17 cellular contexts compared by ENCODE assay signal in the genomic region with DNA sequence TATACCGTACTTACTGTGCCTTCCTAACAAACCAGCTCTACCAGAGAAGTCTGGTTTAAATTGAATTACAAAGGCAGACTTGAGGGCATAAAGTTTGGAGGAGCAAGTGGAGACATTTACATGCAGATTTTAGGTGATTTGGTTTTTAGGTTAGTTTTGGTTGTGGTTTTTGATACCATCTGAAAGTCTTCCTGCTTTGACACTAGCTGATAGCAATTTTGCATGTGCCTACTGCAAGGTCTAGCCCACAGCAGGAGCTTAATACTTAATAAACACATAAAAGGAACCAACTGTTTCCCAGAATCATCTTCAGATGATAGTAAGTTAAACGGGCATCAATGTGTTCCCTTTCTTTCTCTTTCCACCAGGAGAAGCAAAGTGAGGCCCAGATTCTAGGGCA. TPM values are rescaled to one million over a fixed set of nuclear protein-coding genes. Genes with fewer than 3 reads are reported as not detected.
DNase-seq lines count a peak whose midpoint lies in the region; ATAC-seq and TF ChIP-seq lines count a peak whose summit lies in the region.
"Had no signal": no experiment of that assay in that cellular context is flagged by ENCODE, and none has a peak within 500 bp of the region (broad histone marks: within the 10 kb centered on the region; RNA-seq: fewer than 3 reads in every experiment).

No MANE protein-coding gene starts in this region.

- no peak overlapping the region for H3K4me2 ChIP-seq in IMR-90 (ENCODE audit: low read depth, low read length)
- H3K4me2 ChIP-seq: GM23338 had no signal

- H2BK20ac ChIP-seq in IMR-90 (ENCODE audit: low read depth, low read length): peak overlapping the region; percentile 38; the same call in 1 of the 2 replicates

- peak overlapping the region; percentile 26; the same call in 1 of the 2 replicates for H2BK120ac ChIP-seq in IMR-90 (ENCODE audit: low read depth, low read length)

- H4K8ac ChIP-seq in IMR-90 (ENCODE audit: low read depth in 2 of 2, low read length in 2 of 2): no peak overlapping the region

- H2AFZ ChIP-seq in IMR-90 (replicated peaks; ENCODE audit: low read length, poor library complexity): no peak overlapping the region
- H2AFZ ChIP-seq: GM23338 had no signal

- dilution Hi-C loops in IMR-90 (cut with HindIII; ENCODE audit: low sequenced_read_pairs, unreplicated experiment): no loop called here

- H2BK5ac ChIP-seq in IMR-90 (ENCODE audit: low read depth, low read length, poor library complexity, severe bottlenecking): no peak overlapping the region

- no peak for TF ChIP-seq POLR2A in IMR-90 (IDR thresholded peaks at IDR 0.05; ENCODE audit: low read depth, low read length)

- peak overlapping the region; percentile 23 for H3K27ac Mint-ChIP-seq in activated naive CD8-positive, alpha-beta T cell treated with anti-CD3 and anti-CD28 coated beads, Interleukin-2, amount 10 ng/mL, durations not matched to agents 7 days and 5 days
- no peak overlapping the region for H3K27ac Mint-ChIP-seq in activated naive CD8-positive, alpha-beta T cell treated with anti-CD3 and anti-CD28 coated beads for 36 hours
- H3K27ac Mint-ChIP-seq: GM23338 had no signal

- H4K20me1 ChIP-seq in IMR-90 (ENCODE audit: insufficient read depth, low read length): no peaks in the 10 kb centered on the region

- no peaks in the 10 kb centered on the region for H3K79me1 ChIP-seq in IMR-90 (ENCODE audit: low read depth in 1 of 2, low read length in 2 of 2)

- no peaks in the 10 kb centered on the region for H3K36me3 ChIP-seq in IMR-90 (ENCODE audit: control insufficient read depth, insufficient read depth, low read length)

- peaks cover 12% of the 10 kb centered on the region for H3K4me1 ChIP-seq in IMR-90 (ENCODE audit: control insufficient read depth, insufficient read depth, low read length)

- no peak overlapping the region for H4K91ac ChIP-seq in IMR-90 (ENCODE audit: insufficient read depth, low read depth, low read length)

- in situ Hi-C loops in IMR-90 (cut with MboI; ENCODE audit: low sequenced_read_pairs): no loop called here

- CTCF ChIA-PET in IMR-90 (lab: Yijun Ruan, JAX): interaction anchor here (1.1 kb wide), 1 partner anchor 44 kb away, joined by 4 read pairs; no protein-coding TSS in a partner anchor

- no peaks in the 10 kb centered on the region for H3K9me3 Mint-ChIP-seq in activated naive CD8-positive, alpha-beta T cell treated with anti-CD3 and anti-CD28 coated beads, Interleukin-2, amount 10 ng/mL, durations not matched to agents 7 days and 5 days
- no peaks in the 10 kb centered on the region for H3K9me3 Mint-ChIP-seq in activated naive CD8-positive, alpha-beta T cell treated with anti-CD3 and anti-CD28 coated beads for 36 hours
- H3K9me3 Mint-ChIP-seq: GM23338 had no signal

- peak; percentile 60 for ATAC-seq in activated naive CD8-positive, alpha-beta T cell treated with anti-CD3 and anti-CD28 coated beads, Interleukin-2, amount 10 ng/mL, durations not matched to agents 7 days and 5 days (ENCODE audit: low read depth)
- ATAC-seq in IMR-90 (ENCODE audit: low read depth): no peak
- ATAC-seq in stimulated activated naive CD8-positive, alpha-beta T cell treated with anti-CD3 and anti-CD28 coated beads, Interleukin-15, Interleukin-2, amounts not matched to agents 100 U/mL and 50 U/mL, for 24 hours: no peak
- ATAC-seq: GM23338, HepG2 had no signal

- TF ChIP-seq CTCF in IMR-90 (conservative IDR thresholded peaks at IDR 0.05; ENCODE audit: low read depth, low read length): no peak

- no peak overlapping the region for H3K18ac ChIP-seq in IMR-90 (ENCODE audit: low read depth, low read length)

- peaks cover 2% of the 10 kb centered on the region; the same call in 1 of the 2 replicates for H3K27me3 ChIP-seq in IMR-90 (ENCODE audit: control insufficient read depth, insufficient read depth, low read length)

- intact Hi-C loops in IMR-90 (cut with micrococcal nuclease): no loop called here

- no peak overlapping the region for H2AK9ac ChIP-seq in IMR-90 (replicated peaks; ENCODE audit: low read depth, low read length, poor library complexity)

- H3K4me3 Mint-ChIP-seq in activated naive CD8-positive, alpha-beta T cell treated with anti-CD3 and anti-CD28 coated beads, Interleukin-2, amount 10 ng/mL, durations not matched to agents 7 days and 5 days: peak overlapping the region; percentile 49
- H3K4me3 Mint-ChIP-seq in activated naive CD8-positive, alpha-beta T cell treated with anti-CD3 and anti-CD28 coated beads for 36 hours: no peak overlapping the region
- H3K4me3 Mint-ChIP-seq: GM23338 had no signal

- no peak overlapping the region for H3K9ac ChIP-seq in IMR-90 (ENCODE audit: low read depth, low read length)

- TF ChIP-seq RAD21 in IMR-90 (IDR thresholded peaks at IDR 0.05; ENCODE audit: low read length): no peak

- H3K27ac ChIP-seq in IMR-90 (ENCODE audit: insufficient read depth, low read length): no peak overlapping the region

- H3K27me3 Mint-ChIP-seq in activated naive CD8-positive, alpha-beta T cell treated with anti-CD3 and anti-CD28 coated beads, Interleukin-2, amount 10 ng/mL, durations not matched to agents 7 days and 5 days: peaks cover 19% of the 10 kb centered on the region
- peaks cover 10% of the 10 kb centered on the region for H3K27me3 Mint-ChIP-seq in activated naive CD8-positive, alpha-beta T cell treated with anti-CD3 and anti-CD28 coated beads for 36 hours

- no peak overlapping the region for H4K5ac ChIP-seq in IMR-90 (ENCODE audit: low read depth, low read length)

- no peak overlapping the region for H3K4me3 ChIP-seq in IMR-90 (ENCODE audit: insufficient read depth, low read depth, low read length)
- H3K4me3 ChIP-seq: GM23338 had no signal

- 0 out of 2 replicates have a peak overlapping the region, but pooled peaks have one; percentile 44 for H2AK5ac ChIP-seq in IMR-90 (ENCODE audit: low read depth, low read length)

- BruUV-seq in IMR-90 (replicated peaks; lab: Mats Ljungman, UMichigan): no TSS peak

- POLR2A ChIA-PET in activated naive CD8-positive, alpha-beta T cell treated with anti-CD3 and anti-CD28 coated beads, Interleukin-2, amount 10 ng/mL, durations not matched to agents 7 days and 5 days (lab: Charles Lee): interaction anchor here (1.4 kb wide), 1 partner anchor 48 kb away, joined by 4 read pairs; no protein-coding TSS in a partner anchor
- POLR2A ChIA-PET in IMR-90 (lab: Charles Lee; ENCODE audit: unreplicated experiment): no interaction called here

- no peak overlapping the region for H3K14ac ChIP-seq in IMR-90 (replicated peaks; ENCODE audit: low read depth, low read length)

- peaks cover 41% of the 10 kb centered on the region for H3K4me1 Mint-ChIP-seq in activated naive CD8-positive, alpha-beta T cell treated with anti-CD3 and anti-CD28 coated beads, Interleukin-2, amount 10 ng/mL, durations not matched to agents 7 days and 5 days
- H3K4me1 Mint-ChIP-seq in activated naive CD8-positive, alpha-beta T cell treated with anti-CD3 and anti-CD28 coated beads for 36 hours: peaks cover 29% of the 10 kb centered on the region

- peak overlapping the region; percentile 13; the same call in 1 of the 2 replicates for H3K4ac ChIP-seq in IMR-90 (ENCODE audit: low read depth, low read length)

- no peaks in the 10 kb centered on the region for H3K9me3 ChIP-seq in IMR-90 (ENCODE audit: control insufficient read depth, insufficient read depth, low read length)

- H2BK15ac ChIP-seq in IMR-90 (ENCODE audit: low read depth, low read length): peak overlapping the region; percentile 77; the same call in 1 of the 3 replicates

- no peak for DNase-seq in activated naive CD8-positive, alpha-beta T cell treated with anti-CD3 and anti-CD28 coated beads, Interleukin-2, amount 10 ng/mL, durations not matched to agents 7 days and 5 days
- DNase-seq in activated naive CD8-positive, alpha-beta T cell treated with anti-CD3 and anti-CD28 coated beads for 36 hours: no peak
- DNase-seq in IMR-90 (no peak), HCEC 1CT (no peak), nucleus accumbens (lab: John Stamatoyannopoulos, UW) (no peak)
- DNase-seq in central memory CD4-positive, alpha-beta T cell: peak; percentile 13
- DNase-seq in stimulated activated naive CD8-positive, alpha-beta T cell treated with anti-CD3 and anti-CD28 coated beads, Interleukin-15, Interleukin-2, amounts not matched to agents 100 U/mL and 50 U/mL, for 24 hours: no peak
- DNase-seq: GF-D8, Kasumi-1, NCI-H1105 treated with DMSO at 0.1 percent for 48 hours, NCI-H187 treated with DMSO at 0.1 percent for 48 hours, NCI-H526 treated with DMSO at 0.1 percent for 48 hours, RPMI8226, SIG-M5 had no signal

- H3K36me3 Mint-ChIP-seq in activated naive CD8-positive, alpha-beta T cell treated with anti-CD3 and anti-CD28 coated beads, Interleukin-2, amount 10 ng/mL, durations not matched to agents 7 days and 5 days: peaks cover 17% of the 10 kb centered on the region
- no peaks in the 10 kb centered on the region for H3K36me3 Mint-ChIP-seq in activated naive CD8-positive, alpha-beta T cell treated with anti-CD3 and anti-CD28 coated beads for 36 hours

- peaks cover 10% of the 10 kb centered on the region for H3K9me1 ChIP-seq in IMR-90 (ENCODE audit: insufficient read depth, low read length)

- no peak overlapping the region for H3K56ac ChIP-seq in IMR-90 (ENCODE audit: extremely low read depth, insufficient read depth, low read length)

- H3K23ac ChIP-seq in IMR-90 (ENCODE audit: low read depth, low read length): peak overlapping the region; percentile 48; the same call in 1 of the 2 replicates

- no CpG with 5 or more reads among the region's 2 CpGs for WGBS in IMR-90 (ENCODE audit: extremely low coverage in 2 of 2, insufficient read length in 1 of 2), 2 experiments

TF ChIP-seq in IMR-90, 13 proteins besides CTCF, POLR2A, EP300 and RAD21 (continues in another document):
- no peak for TF ChIP-seq MXI1 (IDR thresholded peaks at IDR 0.05; ENCODE audit: borderline replicate concordance, low read depth, low read length)
- TF ChIP-seq CHD1 (IDR thresholded peaks at IDR 0.05; ENCODE audit: low read depth, low read length): no peak
- no peak for TF ChIP-seq CEBPB (IDR thresholded peaks at IDR 0.05; ENCODE audit: low read depth, low read length)

RNA-seq across cellular contexts. Expression of a gene that starts 3.4 kb away (rescaled TPM):
- total RNA-seq in activated naive CD8-positive, alpha-beta T cell treated with anti-CD3 and anti-CD28 coated beads, Interleukin-2, amount 10 ng/mL, durations not matched to agents 7 days and 5 days: 1 to 10 TPM in 1 of 2 experiments, under 1 TPM in 1; 0.42 to 1.1 TPM
- total RNA-seq in activated naive CD8-positive, alpha-beta T cell treated with anti-CD3 and anti-CD28 coated beads for 36 hours: not detected
- 8.9 and 10.2 TPM in 2 replicates for total RNA-seq in IMR-90 (2012; rRNA removed)
- polyA plus RNA-seq in IMR-90 (2012; rRNA removed): 5.6 and 7.1 TPM in 2 replicates
- 2.3 and 4.2 TPM in 2 replicates for polyA plus RNA-seq in IMR-90 (2012; cell fraction: cytosol; rRNA removed)
- polyA plus RNA-seq in IMR-90 (2012; cell fraction: nucleus; rRNA removed; ENCODE audit: low replicate concordance): 0.29 and 1.0 TPM in 2 replicates
- total RNA-seq: HepG2 had no signal
- polyA plus RNA-seq: GM23338, HepG2 had no signal

RNA-seq across cellular contexts. Expression of a gene that starts 35.2 kb away (rescaled TPM):
- total RNA-seq in activated naive CD8-positive, alpha-beta T cell treated with anti-CD3 and anti-CD28 coated beads, Interleukin-2, amount 10 ng/mL, durations not matched to agents 7 days and 5 days: 10 to 100 TPM; 60.4 to 72.4 TPM
- total RNA-seq in activated naive CD8-positive, alpha-beta T cell treated with anti-CD3 and anti-CD28 coated beads for 36 hours: under 1 TPM; 0.18 to 0.33 TPM
- total RNA-seq in IMR-90 (2012; rRNA removed): not detected in 2 replicates
- not detected in 2 replicates for polyA plus RNA-seq in IMR-90 (2012; rRNA removed)
- not detected in 2 replicates for polyA plus RNA-seq in IMR-90 (2012; cell fraction: cytosol; rRNA removed)
- polyA plus RNA-seq in IMR-90 (2012; cell fraction: nucleus; rRNA removed; ENCODE audit: low replicate concordance): not detected in 2 replicates
- total RNA-seq: Daoy, GM23338, HepG2 had no signal
- polyA plus RNA-seq: GM23338, HepG2 had no signal

Comparison
In these comparisons a context has a peak if more than half of its experiments do, and no peak if none do; other contexts are left out.
1. RNA of a gene that starts 35.2 kb away (total RNA-seq): 60.4 to 72.4 TPM in activated naive CD8-positive, alpha-beta T cell treated with anti-CD3 and anti-CD28 coated beads, Interleukin-2, amount 10 ng/mL, durations not matched to agents 7 days and 5 days; 0.18 to 0.33 TPM in activated naive CD8-positive, alpha-beta T cell treated with anti-CD3 and anti-CD28 coated beads for 36 hours and not detected in IMR-90; every median in the first group is over 10 times any median in the second.